Comparison of ENCODE assay signal across 8 cellular contexts in genomic region chr1:145782166-145783099, GRCh38. TPM values are rescaled to one million over a fixed set of nuclear protein-coding genes. Genes with fewer than 3 reads are reported as not detected.
DNase-seq lines count a peak whose midpoint lies in the region; ATAC-seq and TF ChIP-seq lines count a peak whose summit lies in the region.
"Had no signal": no experiment of that assay in that cellular context is flagged by ENCODE, and none has a peak within 500 bp of the region (broad histone marks: within the 10 kb centered on the region; RNA-seq: fewer than 3 reads in every experiment).

No MANE protein-coding gene starts in this region.

- no peak overlapping the region for H3K4me3 ChIP-seq in A673 (ENCODE audit: low read depth, low read length, poor library complexity, severe bottlenecking)

- BruUV-seq in A673 (replicated peaks; lab: Mats Ljungman, UMichigan): no TSS peak

- intact Hi-C loops in left ventricle myocardium superior (cut with micrococcal nuclease): no loop called here
- intact Hi-C loops in A673 (cut with micrococcal nuclease; ENCODE audit: unreplicated experiment): no loop called here

- H3K27ac ChIP-seq in A673 (ENCODE audit: low read depth, low read length, poor library complexity, severe bottlenecking): no peak overlapping the region
- H3K27ac ChIP-seq: parathyroid adenoma had no signal

- H3K9me3 ChIP-seq in A673 (ENCODE audit: low read depth, low read length, poor library complexity, severe bottlenecking): no peaks in the 10 kb centered on the region

- H3K36me3 ChIP-seq in A673 (ENCODE audit: insufficient read depth, low read length, poor library complexity, severe bottlenecking): no peaks in the 10 kb centered on the region

- CTCF ChIA-PET in A673 (lab: Charles Lee): no interaction called here

- ATAC-seq in left ventricle myocardium superior (peak; percentile 32), GM21528 (IDR thresholded peaks at IDR 0.05; ENCODE audit: low FRiP score, unreplicated experiment) (no peak), GM21717 (IDR thresholded peaks at IDR 0.05; ENCODE audit: unreplicated experiment) (no peak)

- H3K27me3 ChIP-seq in A673 (replicated peaks; ENCODE audit: insufficient read depth, low read depth, low read length, poor library complexity): no peaks in the 10 kb centered on the region

- DNase-seq in HS-27A (ENCODE audit: low read depth) (peak; percentile 66), amniotic epithelial cell (ENCODE audit: low read depth) (peak; percentile 73), left ventricle myocardium superior (no peak), superior temporal gyrus (ENCODE audit: extremely low spot score) (peak; percentile 53), A673 (ENCODE audit: low spot score) (no peak)

- TF ChIP-seq CTCF in A673 (conservative IDR thresholded peaks at IDR 0.05; ENCODE audit: low read depth, low read length): no peak

- POLR2A ChIA-PET in A673 (lab: Charles Lee; ENCODE audit: low non-redundant PET): interaction anchor here (0.6 kb wide), 1 partner anchor 501 kb away, joined by 6 read pairs; no protein-coding TSS in a partner anchor

- H3K4me1 ChIP-seq in A673 (ENCODE audit: insufficient read depth, low read length, poor library complexity, severe bottlenecking): no peaks in the 10 kb centered on the region
- H3K4me1 ChIP-seq: parathyroid adenoma had no signal

RNA-seq across cellular contexts. Expression of gene RNF115, which starts 41.5 kb away (rescaled TPM):
- total RNA-seq in left ventricle myocardium superior: 48.2 TPM
- 15.3 and 18.0 TPM in 2 replicates for total RNA-seq in A673 (2021)

RNA-seq across cellular contexts. Expression of gene POLR3C, which starts 41.6 kb away (rescaled TPM):
- 14.9 TPM for total RNA-seq in left ventricle myocardium superior
- total RNA-seq in A673 (2021): 49.6 and 50.3 TPM in 2 replicates

Comparison
In these comparisons a context has a peak if more than half of its experiments do, and no peak if none do; other contexts are left out.
1. DNase-seq: peak in HS-27A (single experiment), amniotic epithelial cell (single experiment) and superior temporal gyrus (single experiment); none in left ventricle myocardium superior (single experiment) and A673 (single experiment).